Comparison of ENCODE assay signal across 21 cellular contexts in the genomic region with DNA sequence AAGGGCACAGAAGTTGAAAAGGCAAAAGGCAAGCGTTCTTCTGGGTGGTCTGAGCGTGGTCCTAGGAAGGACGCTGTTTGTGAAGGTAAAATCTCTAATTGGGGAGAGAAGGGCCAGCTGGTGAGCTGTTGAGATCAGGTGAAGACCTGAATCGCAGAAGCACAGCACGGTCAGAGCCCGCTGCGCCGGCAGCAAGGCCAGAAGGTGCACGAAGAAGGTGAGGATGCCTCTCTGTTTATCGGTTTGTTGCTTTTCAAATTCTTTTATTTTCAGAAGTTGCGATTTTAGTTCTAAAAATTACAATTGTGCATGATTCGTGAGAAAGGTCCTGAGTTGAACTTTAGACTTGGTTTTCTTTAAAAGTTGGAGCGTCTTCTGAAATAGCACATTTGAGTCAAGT.
DNase-seq lines count a peak whose midpoint lies in the region; ATAC-seq and TF ChIP-seq lines count a peak whose summit lies in the region.
"Had no signal": no experiment of that assay in that cellular context is flagged by ENCODE, and none has a peak within 500 bp of the region (broad histone marks: within the 10 kb centered on the region; RNA-seq: fewer than 3 reads in every experiment).

No MANE protein-coding gene starts in this region.

- no peak for ATAC-seq in psoas muscle
- ATAC-seq in GM18517 (IDR thresholded peaks at IDR 0.05; ENCODE audit: unreplicated experiment), result no peak
- no peak for ATAC-seq in stimulated activated naive B cell treated with anti-CD40 and anti-IgM and Interleukin-4, amounts not matched to agents 10 μg/mL and 1 μg/mL and 100 μg/mL, for 72 hours (replicated peaks)
- ATAC-seq in natural killer cell treated with Interleukin-12 subunit alpha and Interleukin-12 subunit beta and Interleukin-15 and Interleukin-18, amount 100 ng/mL, for 72 hours, result no peak
- ATAC-seq: CD8-positive, alpha-beta T cell; GM12878 had no signal

- H3K4me3 Mint-ChIP-seq in Caco-2 (ENCODE audit: unreplicated experiment), result no peak overlapping the region
- no peak overlapping the region for H3K4me3 Mint-ChIP-seq in stimulated activated naive B cell treated with anti-CD40 and anti-IgM and Interleukin-4, amounts not matched to agents 10 μg/mL and 1 μg/mL and 100 μg/mL, for 72 hours
- no peak overlapping the region for H3K4me3 Mint-ChIP-seq in natural killer cell treated with Interleukin-12 subunit alpha and Interleukin-12 subunit beta and Interleukin-15 and Interleukin-18, amount 100 ng/mL, for 72 hours
- H3K4me3 Mint-ChIP-seq: B cell; CD4-positive, CD25-positive, alpha-beta regulatory T cell; CD8-positive, alpha-beta T cell had no signal

- CTCF ChIA-PET in Caco-2 (lab: Charles Lee), result no interaction called here

- peaks cover 34% of the 10 kb centered on the region for H3K9me3 Mint-ChIP-seq in Caco-2 (ENCODE audit: unreplicated experiment)
- peaks cover 3 to 4% of the 10 kb centered on the region in 2 donors for H3K9me3 Mint-ChIP-seq in stimulated activated naive B cell treated with anti-CD40 and anti-IgM and Interleukin-4, amounts not matched to agents 10 μg/mL and 1 μg/mL and 100 μg/mL, for 72 hours
- H3K9me3 Mint-ChIP-seq in natural killer cell treated with Interleukin-12 subunit alpha and Interleukin-12 subunit beta and Interleukin-15 and Interleukin-18, amount 100 ng/mL, for 72 hours, result no peaks in the 10 kb centered on the region

- in situ Hi-C loops in transverse colon (cut with MboI; ENCODE audit: low pct_ligation_motif_present in 1 of 4, low pct_unique_long_range_greater_than_20kb in 1 of 4, low sequenced_read_pairs in 3 of 4), result loop anchor here in 1 of 4 donors (25.0 kb wide), 1 partner anchor 97 kb away; no protein-coding TSS in a partner anchor

- peaks cover 41% of the 10 kb centered on the region for H3K4me1 Mint-ChIP-seq in Caco-2 (ENCODE audit: low read depth, unreplicated experiment)
- no peaks in the 10 kb centered on the region for H3K4me1 Mint-ChIP-seq in stimulated activated naive B cell treated with anti-CD40 and anti-IgM and Interleukin-4, amounts not matched to agents 10 μg/mL and 1 μg/mL and 100 μg/mL, for 72 hours
- no peaks in the 10 kb centered on the region for H3K4me1 Mint-ChIP-seq in natural killer cell treated with Interleukin-12 subunit alpha and Interleukin-12 subunit beta and Interleukin-15 and Interleukin-18, amount 100 ng/mL, for 72 hours (ENCODE audit: low read depth in 2 of 2)
- H3K4me1 Mint-ChIP-seq: B cell; CD4-positive, CD25-positive, alpha-beta regulatory T cell had no signal

- TF ChIP-seq POLR2A in testis (IDR thresholded peaks at IDR 0.05) (no peak), transverse colon (IDR thresholded peaks at IDR 0.05) (no peak)

- H3K9me3 ChIP-seq in Caco-2 (peaks cover 17% of the 10 kb centered on the region), psoas muscle (peaks cover 18% of the 10 kb centered on the region), testis (no peaks in the 10 kb centered on the region), transverse colon (peaks cover 0 to 13% of the 10 kb centered on the region in 2 donors)

- TF ChIP-seq EP300 in transverse colon (IDR thresholded peaks at IDR 0.05; ENCODE audit: low read depth), result no peak

- H3K27me3 ChIP-seq in Caco-2 (replicated peaks; ENCODE audit: control insufficient read depth, insufficient read depth, low read length) (no peaks in the 10 kb centered on the region), psoas muscle (ENCODE audit: insufficient read depth in 3 of 3, low read length in 2 of 3) (no peaks in the 10 kb centered on the region), testis (no peaks in the 10 kb centered on the region), transverse colon (peaks cover 2% of the 10 kb centered on the region)
- H3K27me3 ChIP-seq: BLaER1 had no signal

- H3K4me3 ChIP-seq in Caco-2 (ENCODE audit: low read depth, low read length), result no peak overlapping the region
- peak overlapping the region; percentile 38 for H3K4me3 ChIP-seq in psoas muscle
- H3K4me3 ChIP-seq in testis, result peak overlapping the region; percentile 25 to 42
- no peak overlapping the region for H3K4me3 ChIP-seq in transverse colon
- H3K4me3 ChIP-seq: BLaER1, HAP-1 had no signal

- POLR2A ChIA-PET in Caco-2 (lab: Charles Lee), result no interaction called here

- intact Hi-C loops in Caco-2 (cut with micrococcal nuclease; ENCODE audit: unreplicated experiment) (no loop called here), psoas muscle (cut with DNase I) (no loop called here), testis (cut with DNase I; ENCODE audit: low total_unique reads) (no loop called here), transverse colon (cut with DNase I; ENCODE audit: low total_unique reads) (no loop called here)

- H3K36me3 ChIP-seq in Caco-2 (ENCODE audit: control insufficient read depth, insufficient read depth, low read length) (no peaks in the 10 kb centered on the region), psoas muscle (ENCODE audit: insufficient read depth in 1 of 2, low read depth in 1 of 2) (no peaks in the 10 kb centered on the region), testis (ENCODE audit: low read depth, missing control alignments) (no peaks in the 10 kb centered on the region), transverse colon (no peaks in the 10 kb centered on the region)
- H3K36me3 ChIP-seq: BLaER1, HAP-1 had no signal

- no peak for TF ChIP-seq CTCF in Caco-2 (IDR thresholded peaks at IDR 0.05; ENCODE audit: insufficient read depth in 1 of 2, low read depth in 1 of 2, low read length in 1 of 2, severe bottlenecking in 1 of 2, unreplicated experiment in 1 of 2)
- TF ChIP-seq CTCF in psoas muscle (IDR thresholded peaks at IDR 0.05), result no peak
- no peak for TF ChIP-seq CTCF in testis (IDR thresholded peaks at IDR 0.05)
- TF ChIP-seq CTCF in transverse colon (IDR thresholded peaks at IDR 0.05), result no peak

- no peaks in the 10 kb centered on the region for H3K27me3 Mint-ChIP-seq in Caco-2 (ENCODE audit: insufficient read depth, unreplicated experiment)
- H3K27me3 Mint-ChIP-seq in stimulated activated naive B cell treated with anti-CD40 and anti-IgM and Interleukin-4, amounts not matched to agents 10 μg/mL and 1 μg/mL and 100 μg/mL, for 72 hours, result no peaks in the 10 kb centered on the region
- H3K27me3 Mint-ChIP-seq in natural killer cell treated with Interleukin-12 subunit alpha and Interleukin-12 subunit beta and Interleukin-15 and Interleukin-18, amount 100 ng/mL, for 72 hours, result peaks cover 9 to 47% of the 10 kb centered on the region in 2 donors
- H3K27me3 Mint-ChIP-seq: B cell had no signal

- H3K36me3 Mint-ChIP-seq in Caco-2 (ENCODE audit: insufficient read depth, unreplicated experiment), result peaks cover 24% of the 10 kb centered on the region
- H3K36me3 Mint-ChIP-seq in stimulated activated naive B cell treated with anti-CD40 and anti-IgM and Interleukin-4, amounts not matched to agents 10 μg/mL and 1 μg/mL and 100 μg/mL, for 72 hours, result peaks cover 0 to 2% of the 10 kb centered on the region in 2 donors
- H3K36me3 Mint-ChIP-seq in natural killer cell treated with Interleukin-12 subunit alpha and Interleukin-12 subunit beta and Interleukin-15 and Interleukin-18, amount 100 ng/mL, for 72 hours, result no peaks in the 10 kb centered on the region
- H3K36me3 Mint-ChIP-seq: CD4-positive, CD25-positive, alpha-beta regulatory T cell; CD8-positive, alpha-beta T cell had no signal

- no TSS peak for BruUV-seq in Caco-2 (replicated peaks; lab: Mats Ljungman, UMichigan)

- H3K4me1 ChIP-seq in Caco-2 (peaks cover 43% of the 10 kb centered on the region), psoas muscle (no peaks in the 10 kb centered on the region), testis (no peaks in the 10 kb centered on the region), transverse colon (no peaks in the 10 kb centered on the region)
- H3K4me1 ChIP-seq: BLaER1, HAP-1 had no signal

- H3K27ac ChIP-seq in psoas muscle (no peak overlapping the region), testis (peak overlapping the region; percentile 22 to 23), transverse colon (no peak overlapping the region)
- H3K27ac ChIP-seq: 22Rv1, BLaER1, C4-2B had no signal

- WGBS in psoas muscle, 3 donors, result 62 to 72% (median 66%) methylated on average over 13 of the region's 13 CpGs
- 29 to 40% methylated on average over 13 of the region's 13 CpGs for WGBS in testis, 2 donors
- WGBS in transverse colon (ENCODE audit: low coverage in 1 of 2), 2 donors, result 79 to 84% methylated on average over 9 to 13 of the region's 13 CpGs

- no peak for DNase-seq in Caco-2
- DNase-seq in islet precursor cell, result peak; percentile 20
- DNase-seq in psoas muscle, result no peak
- DNase-seq in testis, result peak; percentile 27
- DNase-seq in stimulated activated naive B cell treated with anti-CD40 and anti-IgM and Interleukin-4, amounts not matched to agents 10 μg/mL and 1 μg/mL and 100 μg/mL, for 72 hours, result no peak
- no peak for DNase-seq in natural killer cell treated with Interleukin-12 subunit alpha and Interleukin-12 subunit beta and Interleukin-15 and Interleukin-18, amount 100 ng/mL, for 72 hours (ENCODE audit: low spot score)
- no peak for DNase-seq in transverse colon
- DNase-seq: CD4-positive, CD25-positive, alpha-beta regulatory T cell; CD8-positive, alpha-beta T cell; DMS 273 treated with DMSO at 0.1 percent for 48 hours; DMS79; EL; GDM1; GOT3 had no signal

- peak overlapping the region; percentile 96 for H3K27ac Mint-ChIP-seq in Caco-2 (ENCODE audit: unreplicated experiment)
- H3K27ac Mint-ChIP-seq in stimulated activated naive B cell treated with anti-CD40 and anti-IgM and Interleukin-4, amounts not matched to agents 10 μg/mL and 1 μg/mL and 100 μg/mL, for 72 hours, result no peak overlapping the region
- no peak overlapping the region for H3K27ac Mint-ChIP-seq in natural killer cell treated with Interleukin-12 subunit alpha and Interleukin-12 subunit beta and Interleukin-15 and Interleukin-18, amount 100 ng/mL, for 72 hours
- H3K27ac Mint-ChIP-seq: B cell; CD4-positive, CD25-positive, alpha-beta regulatory T cell; CD8-positive, alpha-beta T cell had no signal

Comparison
In these comparisons a context has a peak if more than half of its experiments do, and no peak if none do; other contexts are left out.
1. DNase-seq: peak in islet precursor cell (single experiment) and testis (single experiment); none in Caco-2 (0 of 2), psoas muscle (0 of 2), stimulated activated naive B cell treated with anti-CD40 and anti-IgM and Interleukin-4, amounts not matched to agents 10 μg/mL and 1 μg/mL and 100 μg/mL, for 72 hours (single experiment), natural killer cell treated with Interleukin-12 subunit alpha and Interleukin-12 subunit beta and Interleukin-15 and Interleukin-18, amount 100 ng/mL, for 72 hours (single experiment) and transverse colon (single experiment).
2. H3K4me3 ChIP-seq: peak in psoas muscle (single experiment) and testis (2 of 2); none in Caco-2 (single experiment) and transverse colon (0 of 4).
3. H3K27ac ChIP-seq: peak in testis (2 of 2); none in psoas muscle (single experiment) and transverse colon (0 of 4).